13 cellular contexts compared by ENCODE assay signal in genomic region chr21:33844104-33844889, GRCh38.
DNase-seq lines count a peak whose midpoint lies in the region; ATAC-seq and TF ChIP-seq lines count a peak whose summit lies in the region.
"Had no signal": no experiment of that assay in that cellular context is flagged by ENCODE, and none has a peak within 500 bp of the region (broad histone marks: within the 10 kb centered on the region; RNA-seq: fewer than 3 reads in every experiment).

No MANE protein-coding gene starts in this region.

- H3K27ac Mint-ChIP-seq in HFFc6, result peak overlapping the region; percentile 44; the same call in 1 of the 2 replicates
- H3K27ac Mint-ChIP-seq in endodermal cell, result no peak overlapping the region
- H3K27ac Mint-ChIP-seq: activated CD4-positive, alpha-beta memory T cell treated with anti-CD3 and anti-CD28 coated beads, Interleukin-2, amount 10 ng/mL, durations not matched to agents 7 days and 5 days; CD8-positive, alpha-beta memory T cell had no signal

- H3K4me3 Mint-ChIP-seq in HFFc6 (peak overlapping the region; percentile 20; the same call in 1 of the 2 replicates), endodermal cell (no peak overlapping the region)
- H3K4me3 Mint-ChIP-seq: activated CD4-positive, alpha-beta memory T cell treated with anti-CD3 and anti-CD28 coated beads, Interleukin-2, amount 10 ng/mL, durations not matched to agents 7 days and 5 days; CD8-positive, alpha-beta memory T cell had no signal

- TF ChIP-seq CTCF in HFFc6 (IDR thresholded peaks at IDR 0.05) (no peak), endodermal cell (conservative IDR thresholded peaks at IDR 0.05) (no peak), lower lobe of right lung (IDR thresholded peaks at IDR 0.05) (no peak), esophagus squamous epithelium (IDR thresholded peaks at IDR 0.05) (no peak)

- H3K27me3 Mint-ChIP-seq in HFFc6 (ENCODE audit: insufficient read depth), result peaks cover 5% of the 10 kb centered on the region
- H3K27me3 Mint-ChIP-seq in endodermal cell (ENCODE audit: insufficient read depth), result no peaks in the 10 kb centered on the region
- H3K27me3 Mint-ChIP-seq: activated CD4-positive, alpha-beta memory T cell treated with anti-CD3 and anti-CD28 coated beads, Interleukin-2, amount 10 ng/mL, durations not matched to agents 7 days and 5 days had no signal

- H3K4me3 ChIP-seq in endodermal cell (ENCODE audit: low read length), result no peak overlapping the region
- no peak overlapping the region for H3K4me3 ChIP-seq in lower lobe of right lung
- H3K4me3 ChIP-seq in subcutaneous abdominal adipose tissue (ENCODE audit: low read depth in 1 of 5, low read length in 5 of 5), result no peak overlapping the region
- H3K4me3 ChIP-seq in esophagus squamous epithelium, result no peak overlapping the region

- intact Hi-C loops in lower lobe of right lung (cut with DNase I), result no loop called here
- intact Hi-C loops in esophagus squamous epithelium (cut with DNase I), result no loop called here

- H3K36me3 ChIP-seq in endodermal cell (ENCODE audit: control insufficient read depth, insufficient read depth, low read length) (no peaks in the 10 kb centered on the region), lower lobe of right lung (no peaks in the 10 kb centered on the region), subcutaneous abdominal adipose tissue (ENCODE audit: control insufficient read depth in 5 of 5, insufficient read depth in 5 of 5, low read length in 5 of 5) (peaks cover 0 to 12% (median 6%) of the 10 kb centered on the region in 5 donors), esophagus squamous epithelium (peaks cover 0 to 6% (median 0%) of the 10 kb centered on the region in 3 donors)

- TF ChIP-seq POLR2A in esophagus squamous epithelium (IDR thresholded peaks at IDR 0.05), result no peak

- H3K9me3 ChIP-seq in endodermal cell (ENCODE audit: control insufficient read depth, low read length), result no peaks in the 10 kb centered on the region
- H3K9me3 ChIP-seq in lower lobe of right lung, result no peaks in the 10 kb centered on the region
- H3K9me3 ChIP-seq in subcutaneous abdominal adipose tissue (ENCODE audit: control insufficient read depth in 5 of 5, low read length in 5 of 5), result peaks cover 0 to 4% (median 0%) of the 10 kb centered on the region in 5 donors
- H3K9me3 ChIP-seq in esophagus squamous epithelium, result no peaks in the 10 kb centered on the region

- H3K27me3 ChIP-seq in endodermal cell (ENCODE audit: control insufficient read depth, insufficient read depth, low read length, poor library complexity, severe bottlenecking) (no peaks in the 10 kb centered on the region), lower lobe of right lung (ENCODE audit: low read depth) (no peaks in the 10 kb centered on the region), subcutaneous abdominal adipose tissue (ENCODE audit: control insufficient read depth in 5 of 5, insufficient read depth in 4 of 5, low read length in 5 of 5) (no peaks in the 10 kb centered on the region), esophagus squamous epithelium (no peaks in the 10 kb centered on the region)

- 71 to 88% methylated on average over 16 to 20 of the region's 20 CpGs for WGBS in endodermal cell (ENCODE audit: insufficient coverage in 1 of 2, insufficient read length in 1 of 2), 2 experiments
- 51 to 53% methylated on average over 5 to 20 of the region's 20 CpGs for WGBS in esophagus squamous epithelium, 2 donors

- H3K4me1 Mint-ChIP-seq in HFFc6 (ENCODE audit: low read depth) (peaks cover 38% of the 10 kb centered on the region), endodermal cell (no peaks in the 10 kb centered on the region)
- H3K4me1 Mint-ChIP-seq: activated CD4-positive, alpha-beta memory T cell treated with anti-CD3 and anti-CD28 coated beads, Interleukin-2, amount 10 ng/mL, durations not matched to agents 7 days and 5 days; CD8-positive, alpha-beta memory T cell had no signal

- H3K9ac ChIP-seq in endodermal cell (ENCODE audit: extremely low read depth, low read length, poor library complexity, severe bottlenecking) (no peak overlapping the region), subcutaneous abdominal adipose tissue (ENCODE audit: low read length in 5 of 5) (no peak overlapping the region)

- H3K9me3 Mint-ChIP-seq in HFFc6 (peaks cover 5% of the 10 kb centered on the region; the same call in 1 of the 2 replicates), endodermal cell (no peaks in the 10 kb centered on the region)
- H3K9me3 Mint-ChIP-seq: activated CD4-positive, alpha-beta memory T cell treated with anti-CD3 and anti-CD28 coated beads, Interleukin-2, amount 10 ng/mL, durations not matched to agents 7 days and 5 days had no signal

- H3K36me3 Mint-ChIP-seq in HFFc6 (ENCODE audit: low read depth) (peaks cover 9% of the 10 kb centered on the region), endodermal cell (ENCODE audit: low read depth) (peaks cover 10% of the 10 kb centered on the region)

- H3K27ac ChIP-seq in endodermal cell (ENCODE audit: low read depth, low read length) (peak overlapping the region; percentile 98), lower lobe of right lung (no peak overlapping the region), subcutaneous abdominal adipose tissue (ENCODE audit: low read depth, low read length) (peak overlapping the region; percentile 78), esophagus squamous epithelium (no peak overlapping the region)

- ATAC-seq in lower lobe of right lung (peak; percentile 6 to 47), GM18502 (IDR thresholded peaks at IDR 0.05; ENCODE audit: poor library complexity, unreplicated experiment) (no peak), HG02884 (IDR thresholded peaks at IDR 0.05; ENCODE audit: unreplicated experiment) (no peak), GM18861 (IDR thresholded peaks at IDR 0.05; ENCODE audit: unreplicated experiment) (no peak)

- H3K4me1 ChIP-seq in endodermal cell (ENCODE audit: control insufficient read depth, insufficient read depth, low read length) (no peaks in the 10 kb centered on the region), lower lobe of right lung (peaks cover 22% of the 10 kb centered on the region), subcutaneous abdominal adipose tissue (ENCODE audit: control insufficient read depth in 5 of 5, insufficient read depth in 5 of 5, low read length in 5 of 5) (peaks cover 6 to 42% (median 25%) of the 10 kb centered on the region in 5 donors), esophagus squamous epithelium (peaks cover 13 to 39% (median 18%) of the 10 kb centered on the region in 3 donors)

- DNase-seq in HFFc6 (peak; percentile 77), endodermal cell (no peak), lower lobe of right lung (no peak), esophagus squamous epithelium (lab: John Stamatoyannopoulos, UW) (no peak)
- DNase-seq: activated CD4-positive, alpha-beta memory T cell treated with anti-CD3 and anti-CD28 coated beads, Interleukin-2, amount 10 ng/mL, durations not matched to agents 7 days and 5 days; activated naive CD4-positive, alpha-beta T cell treated with Interleukin-2 at 50 U/mL for 16 hours; CD8-positive, alpha-beta memory T cell; cortex of kidney; MM.1S had no signal

Comparison
In these comparisons a context has a peak if more than half of its experiments do, and no peak if none do; other contexts are left out.
1. H3K27ac ChIP-seq: peak in endodermal cell (single experiment) and subcutaneous abdominal adipose tissue (single experiment); none in lower lobe of right lung (single experiment) and esophagus squamous epithelium (0 of 4).
2. ATAC-seq: peak in lower lobe of right lung (2 of 2); none in GM18502 (single experiment), HG02884 (single experiment) and GM18861 (single experiment).